ENCODE assay signal across 8 cellular contexts in genomic region chr1:161200992-161201827, GRCh38. TPM values are rescaled to one million over a fixed set of nuclear protein-coding genes. Genes with fewer than 3 reads are reported as not detected.
DNase-seq lines count a peak whose midpoint lies in the region; ATAC-seq and TF ChIP-seq lines count a peak whose summit lies in the region.

No MANE protein-coding gene starts in this region.

- in situ Hi-C loops in ACHN (cut with HindIII; ENCODE audit: low pct_ligation_motif_present, low pct_unique_long_range_greater_than_20kb, low sequenced_read_pairs): loop anchor here (25.0 kb wide), 1 partner anchor 111 kb away; the partner anchor contains the start of genes MPZ and SDHC

- peak overlapping the region; percentile 97 for H3K27ac Mint-ChIP-seq in T-helper 17 cell

- ATAC-seq in T-helper 17 cell (no peak), HG02981 (IDR thresholded peaks at IDR 0.05; ENCODE audit: unreplicated experiment) (no peak)

- no peak for TF ChIP-seq CTCF in fibroblast of villous mesenchyme (IDR thresholded peaks at IDR 0.05; ENCODE audit: insufficient read depth, low read depth, low read length)

- no peaks in the 10 kb centered on the region for H3K27me3 Mint-ChIP-seq in T-helper 17 cell

- no peaks in the 10 kb centered on the region for H3K9me3 ChIP-seq in T-helper 17 cell (ENCODE audit: control insufficient read depth, low read length, poor library complexity, severe bottlenecking)

- H3K4me1 Mint-ChIP-seq in T-helper 17 cell: peaks cover 40% of the 10 kb centered on the region

- peak overlapping the region; percentile 92 for H3K4me3 Mint-ChIP-seq in T-helper 17 cell

- H3K4me3 ChIP-seq in fibroblast of villous mesenchyme (ENCODE audit: low read depth, low read length): peak overlapping the region; percentile 96

- DNase-seq in SIG-M5 treated with dmso at 0.1 percent for 504 hours (lab: John Stamatoyannopoulos, UW; ENCODE audit: unreplicated experiment): peak; percentile 68
- DNase-seq in SIG-M5 (lab: John Stamatoyannopoulos, UW): no peak
- DNase-seq in T-helper 17 cell: no peak
- DNase-seq in fibroblast of villous mesenchyme (ENCODE audit: low read depth): peak; percentile 91
- peak in 30 of 56 donors; percentile 26 to 74 (median 58) for DNase-seq in nucleus accumbens (lab: John Stamatoyannopoulos, UW)
- no peak for DNase-seq in A172 (ENCODE audit: low spot score)
- DNase-seq in ACHN: no peak

- H3K36me3 Mint-ChIP-seq in T-helper 17 cell (ENCODE audit: low read depth): peaks cover 5% of the 10 kb centered on the region

RNA-seq across cellular contexts. Expression of gene NDUFS2, which starts 1.0 kb away (rescaled TPM):
- total RNA-seq in T-helper 17 cell (10 to 100 TPM; 57.1 to 58.5 TPM), fibroblast of villous mesenchyme (105 and 117 TPM in 2 replicates)
- 179 and 197 TPM in 2 replicates for total RNA-seq in A172 (2014; rRNA removed; shearing (Covaris generic))

RNA-seq across cellular contexts. Expression of gene ADAMTS4, which starts 2.4 kb away (rescaled TPM):
- total RNA-seq in T-helper 17 cell (under 1 TPM; 0.31 to 0.77 TPM), fibroblast of villous mesenchyme (6.8 and 8.2 TPM in 2 replicates)
- total RNA-seq in A172 (2014; rRNA removed; shearing (Covaris generic)): not detected in 2 replicates

RNA-seq across cellular contexts. Expression of gene FCER1G, which starts 13.9 kb away (rescaled TPM):
- 10 to 100 TPM in 1 of 2 donors, 1 to 10 TPM in 1; 8.3 to 12.3 TPM for total RNA-seq in T-helper 17 cell
- 0.43 TPM in 1 of 2 replicates, not detected in the other for total RNA-seq in fibroblast of villous mesenchyme
- not detected in 2 replicates for total RNA-seq in A172 (2014; rRNA removed; shearing (Covaris generic))

RNA-seq across cellular contexts. Expression of gene APOA2, which starts 22.2 kb away (rescaled TPM):
- total RNA-seq in T-helper 17 cell (not detected), fibroblast of villous mesenchyme (not detected in 2 replicates)
- not detected in 2 replicates for total RNA-seq in A172 (2014; rRNA removed; shearing (Covaris generic))

RNA-seq across cellular contexts. Expression of gene B4GALT3, which starts 23.9 kb away (rescaled TPM):
- total RNA-seq in T-helper 17 cell (10 to 100 TPM; 43.7 to 49.2 TPM), fibroblast of villous mesenchyme (17.1 and 22.5 TPM in 2 replicates)
- 59.5 and 61.1 TPM in 2 replicates for total RNA-seq in A172 (2014; rRNA removed; shearing (Covaris generic))

Comparison
In these comparisons a context has a peak if more than half of its experiments do, and no peak if none do; other contexts are left out.
1. DNase-seq: peak in SIG-M5 treated with dmso at 0.1 percent for 504 hours (single experiment), fibroblast of villous mesenchyme (single experiment) and nucleus accumbens (30 of 56); none in SIG-M5 (single experiment), T-helper 17 cell (0 of 3), A172 (single experiment) and ACHN (single experiment).